18 cellular contexts compared by ENCODE assay signal in genomic region chr3:13610006-13610570, GRCh38.
DNase-seq lines count a peak whose midpoint lies in the region; ATAC-seq, FAIRE-seq and TF ChIP-seq lines count a peak whose summit lies in the region.
"Had no signal": no experiment of that assay in that cellular context is flagged by ENCODE, and none has a peak within 500 bp of the region (broad histone marks: within the 10 kb centered on the region; RNA-seq: fewer than 3 reads in every experiment).

No MANE protein-coding gene starts in this region.

- H3K79me2 ChIP-seq in H1 (ENCODE audit: control insufficient read depth in 1 of 2, insufficient read depth in 2 of 2, low read length in 2 of 2), result no peaks in the 10 kb centered on the region
- H3K79me2 ChIP-seq in osteoblast (ENCODE audit: insufficient read depth, low read length), result no peaks in the 10 kb centered on the region

- no peak overlapping the region for H3K4me3 Mint-ChIP-seq in activated naive CD4-positive, alpha-beta T cell treated with anti-CD3 and anti-CD28 coated beads, Interleukin-2, amount 50 U/mL, for 24 hours
- no peak overlapping the region for H3K4me3 Mint-ChIP-seq in activated CD4-positive, alpha-beta T cell treated with anti-CD3 and anti-CD28 coated beads, Interleukin-2, amount 10 ng/mL, durations not matched to agents 24 days and 14 days
- H3K4me3 Mint-ChIP-seq: CD14-positive monocyte, H9 had no signal

- no peak overlapping the region for H4K8ac ChIP-seq in H1 (ENCODE audit: extremely low read depth, insufficient read depth, low read length)

- H3K4me1 Mint-ChIP-seq in activated naive CD4-positive, alpha-beta T cell treated with anti-CD3 and anti-CD28 coated beads, Interleukin-2, amount 50 U/mL, for 24 hours, result no peaks in the 10 kb centered on the region
- H3K4me1 Mint-ChIP-seq in activated CD4-positive, alpha-beta T cell treated with anti-CD3 and anti-CD28 coated beads, Interleukin-2, amount 10 ng/mL, durations not matched to agents 24 days and 14 days, result no peaks in the 10 kb centered on the region
- H3K4me1 Mint-ChIP-seq: CD14-positive monocyte; CD4-positive, alpha-beta memory T cell; H9 had no signal

- H4K91ac ChIP-seq in H1 (replicated peaks; ENCODE audit: insufficient read length, low read length), result no peak overlapping the region

- no peak overlapping the region for H4K5ac ChIP-seq in H1 (ENCODE audit: insufficient read length, low read depth, low read length)

- H3K9ac ChIP-seq in H1 (replicated peaks in 1 of 4; ENCODE audit: extremely low read depth in 1 of 4, low read depth in 3 of 4, low read length in 3 of 4), result no peak overlapping the region
- H3K9ac ChIP-seq: BLaER1 had no signal

- no peaks in the 10 kb centered on the region for H3K36me3 Mint-ChIP-seq in activated naive CD4-positive, alpha-beta T cell treated with anti-CD3 and anti-CD28 coated beads, Interleukin-2, amount 50 U/mL, for 24 hours
- H3K36me3 Mint-ChIP-seq in activated naive CD4-positive, alpha-beta T cell treated with anti-CD3 and anti-CD28 coated beads, Interleukin-2, amount 50 U/mL, for 72 hours, result no peaks in the 10 kb centered on the region
- no peaks in the 10 kb centered on the region for H3K36me3 Mint-ChIP-seq in activated CD4-positive, alpha-beta T cell treated with anti-CD3 and anti-CD28 coated beads, Interleukin-2, amount 10 ng/mL, durations not matched to agents 24 days and 14 days (ENCODE audit: low read depth)
- H3K36me3 Mint-ChIP-seq: CD14-positive monocyte; CD4-positive, alpha-beta memory T cell had no signal

- POLR2A ChIA-PET in H1 (lab: Charles Lee; ENCODE audit: partially characterized antibody), result interaction anchor here (1.0 to 1.1 kb wide), 2 partner anchors 17 to 28 kb away, joined by 3 read pairs; no protein-coding TSS in a partner anchor

- H3K9me3 Mint-ChIP-seq in activated naive CD4-positive, alpha-beta T cell treated with anti-CD3 and anti-CD28 coated beads, Interleukin-2, amount 50 U/mL, for 24 hours, result no peaks in the 10 kb centered on the region
- H3K9me3 Mint-ChIP-seq in activated naive CD4-positive, alpha-beta T cell treated with anti-CD3 and anti-CD28 coated beads, Interleukin-2, amount 50 U/mL, for 72 hours, result peaks cover 0 to 6% of the 10 kb centered on the region in 2 donors
- peaks cover 7% of the 10 kb centered on the region for H3K9me3 Mint-ChIP-seq in activated CD4-positive, alpha-beta T cell treated with anti-CD3 and anti-CD28 coated beads, Interleukin-2, amount 10 ng/mL, durations not matched to agents 24 days and 14 days

- H3K27me3 ChIP-seq in H1 (replicated peaks in 1 of 4; ENCODE audit: control insufficient read depth in 3 of 4, extremely low read depth in 1 of 4, insufficient read depth in 3 of 4, low read length in 3 of 4) (no peaks in the 10 kb centered on the region), osteoblast (ENCODE audit: insufficient read depth, low read length) (no peaks in the 10 kb centered on the region), tibial nerve (no peaks in the 10 kb centered on the region)
- H3K27me3 ChIP-seq: BLaER1 had no signal

- WGBS in H1 (ENCODE audit: extremely low coverage in 1 of 2, insufficient coverage in 1 of 2, insufficient read length in 1 of 2, insufficient replicate concordance in 2 of 2, low coverage in 1 of 2, low lambda C conversion rate in 2 of 2, missing lambda C conversion rate in 1 of 2), 2 experiments, result 87% methylated on average over 7 of the region's 7 CpGs; no CpG with 5 or more reads in 1 of the 2 experiments
- WGBS in tibial nerve, 2 donors, result 88 to 91% methylated on average over 7 of the region's 7 CpGs

- no peak for TF ChIP-seq RAD21 in H1 (IDR thresholded peaks at IDR 0.05 in 1 of 2, conservative IDR thresholded peaks at IDR 0.05 in 1 of 2; ENCODE audit: low read depth in 2 of 2, low read length in 2 of 2)

- no peak for FAIRE-seq in H1 (lab: Jason Lieb, UNC)
- FAIRE-seq: HepG2 had no signal

- no peak overlapping the region for H2AK5ac ChIP-seq in H1 (ENCODE audit: low read depth, low read length)

- H3K4me3 ChIP-seq in H1 (ENCODE audit: extremely low read depth in 1 of 4, insufficient read depth in 2 of 4, low read depth in 3 of 4, low read length in 4 of 4) (no peak overlapping the region), osteoblast (ENCODE audit: insufficient read depth, low read length) (no peak overlapping the region), tibial nerve (no peak overlapping the region)
- H3K4me3 ChIP-seq: BLaER1 had no signal

- DNase-seq in activated naive CD4-positive, alpha-beta T cell treated with anti-CD3 and anti-CD28 coated beads, Interleukin-2, amount 50 U/mL, for 72 hours (ENCODE audit: low spot score in 2 of 2), result no peak
- DNase-seq in H1 (ENCODE audit: low read depth in 1 of 2, low spot score in 2 of 2) (no peak), osteoblast (ENCODE audit: insufficient read length, low spot score, missing footprints) (peak; percentile 36), NCI-H1436 treated with DMSO at 0.1 percent for 48 hours (lab: John Stamatoyannopoulos, UW) (no peak), tibial nerve (ENCODE audit: low spot score in 2 of 2) (no peak), KBM-7 (no peak)
- no peak for DNase-seq in activated CD4-positive, alpha-beta T cell treated with anti-CD3 and anti-CD28 coated beads, Interleukin-2, amount 10 ng/mL, durations not matched to agents 24 days and 14 days
- DNase-seq: 8988T; Calu3; CD4-positive, alpha-beta memory T cell; DMS79 treated with DMSO at 0.1 percent for 48 hours; GF-D8; GOT3; H9 had no signal

- TF ChIP-seq EP300 in H1 (IDR thresholded peaks at IDR 0.05; ENCODE audit: borderline replicate concordance in 1 of 2, low read depth in 2 of 2, low read length in 2 of 2), result no peak
- TF ChIP-seq EP300 in tibial nerve (IDR thresholded peaks at IDR 0.05), result no peak

- CTCF ChIA-PET in H1 (lab: Charles Lee; ENCODE audit: partially characterized antibody), result interaction anchor here (0.8 to 1.4 kb wide), 4 partner anchors 16 to 275 kb away, joined by 3 to 5 read pairs (median 3); no protein-coding TSS in a partner anchor

- no peak overlapping the region for H3K23ac ChIP-seq in H1 (ENCODE audit: insufficient read length)

- H2AFZ ChIP-seq in H1 (ENCODE audit: low read length) (no peak overlapping the region), osteoblast (ENCODE audit: low read length) (no peak overlapping the region)

- no peak overlapping the region for H3K14ac ChIP-seq in H1 (ENCODE audit: insufficient read length)

- in situ Hi-C loops in KBM-7 (cut with MboI; ENCODE audit: low pct_unique_long_range_greater_than_20kb, low sequenced_read_pairs), result no loop called here

- H3K4me2 ChIP-seq in H1 (ENCODE audit: insufficient read depth in 1 of 2, low read depth in 2 of 2, low read length in 2 of 2) (no peak overlapping the region), osteoblast (ENCODE audit: insufficient read depth, low read length) (no peak overlapping the region)
- H3K4me2 ChIP-seq: BLaER1 had no signal

- no peak overlapping the region for H2BK5ac ChIP-seq in H1 (ENCODE audit: low read depth, low read length)

- no peak overlapping the region for H2BK120ac ChIP-seq in H1 (replicated peaks; ENCODE audit: low read depth, low read length)

- no peak overlapping the region for H2BK15ac ChIP-seq in H1 (ENCODE audit: low read length)

- peaks cover 2% of the 10 kb centered on the region for H3K27me3 Mint-ChIP-seq in activated naive CD4-positive, alpha-beta T cell treated with anti-CD3 and anti-CD28 coated beads, Interleukin-2, amount 50 U/mL, for 24 hours
- peaks cover 3% of the 10 kb centered on the region for H3K27me3 Mint-ChIP-seq in activated CD4-positive, alpha-beta T cell treated with anti-CD3 and anti-CD28 coated beads, Interleukin-2, amount 10 ng/mL, durations not matched to agents 24 days and 14 days

- no peak overlapping the region for H2BK20ac ChIP-seq in H1 (ENCODE audit: low read length)

- H3K79me1 ChIP-seq in H1 (ENCODE audit: low read depth, low read length), result no peaks in the 10 kb centered on the region

- no peak overlapping the region for H3K56ac ChIP-seq in H1 (replicated peaks; ENCODE audit: insufficient read length, low read depth, low read length)

- peaks cover 8% of the 10 kb centered on the region; the same call in 1 of the 2 replicates for H3K23me2 ChIP-seq in H1 (ENCODE audit: low read depth, low read length)

- H3K27ac ChIP-seq in H1 (ENCODE audit: low read depth, low read length) (no peak overlapping the region), osteoblast (ENCODE audit: low read depth, low read length) (no peak overlapping the region), tibial nerve (no peak overlapping the region)
- H3K27ac ChIP-seq: BLaER1 had no signal

- H3K4me1 ChIP-seq in H1 (replicated peaks in 1 of 4; ENCODE audit: control insufficient read depth in 3 of 4, insufficient read depth in 4 of 4, low read length in 3 of 4) (no peaks in the 10 kb centered on the region), osteoblast (ENCODE audit: insufficient read depth, low read length) (no peaks in the 10 kb centered on the region), tibial nerve (no peaks in the 10 kb centered on the region)
- H3K4me1 ChIP-seq: BLaER1 had no signal

- TF ChIP-seq CTCF in H1 (IDR thresholded peaks at IDR 0.05; ENCODE audit: control extremely low read depth in 1 of 3, insufficient read depth in 1 of 3, low read depth in 1 of 3, low read length in 3 of 3) (no peak), osteoblast (IDR thresholded peaks at IDR 0.05; ENCODE audit: extremely low read depth, low read depth, low read length) (no peak), tibial nerve (IDR thresholded peaks at IDR 0.05) (no peak)

- intact Hi-C loops in activated CD4-positive, alpha-beta T cell treated with anti-CD3 and anti-CD28 coated beads, Interleukin-2, amount 10 ng/mL, durations not matched to agents 24 days and 14 days (cut with micrococcal nuclease), result no loop called here

- no peak overlapping the region for H2BK12ac ChIP-seq in H1 (ENCODE audit: low read depth, low read length)

- no peaks in the 10 kb centered on the region for H3K36me3 ChIP-seq in H1 (ENCODE audit: control insufficient read depth in 2 of 4, insufficient read depth in 4 of 4, low read length in 3 of 4)
- H3K36me3 ChIP-seq in osteoblast (ENCODE audit: insufficient read depth, low read length), result no peaks in the 10 kb centered on the region
- peaks cover 0 to 51% (median 0%) of the 10 kb centered on the region in 3 donors for H3K36me3 ChIP-seq in tibial nerve
- H3K36me3 ChIP-seq: BLaER1 had no signal

- H4K20me1 ChIP-seq in H1 (replicated peaks in 1 of 2; ENCODE audit: control insufficient read depth in 1 of 2, insufficient read depth in 2 of 2, low read length in 2 of 2), result peaks cover 3 to 4% of the 10 kb centered on the region in 2 experiments
- no peaks in the 10 kb centered on the region for H4K20me1 ChIP-seq in osteoblast (ENCODE audit: insufficient read depth, low read length)
- H4K20me1 ChIP-seq: BLaER1 had no signal

- no peak overlapping the region for H3K4ac ChIP-seq in H1 (replicated peaks; ENCODE audit: insufficient read length, low read depth, low read length)

- no peaks in the 10 kb centered on the region; a peak in 2 of 4 replicates for H3K9me3 ChIP-seq in H1 (ENCODE audit: insufficient read depth in 2 of 2, low read depth in 1 of 2, low read length in 1 of 2)
- H3K9me3 ChIP-seq in osteoblast (ENCODE audit: low read depth, low read length), result no peaks in the 10 kb centered on the region
- peaks cover 0 to 3% (median 0%) of the 10 kb centered on the region in 4 donors for H3K9me3 ChIP-seq in tibial nerve
- H3K9me3 ChIP-seq: BLaER1 had no signal

- TF ChIP-seq POLR2A in H1 (IDR thresholded peaks at IDR 0.05; ENCODE audit: control extremely low read depth in 1 of 2, low read depth in 2 of 2, low read length in 2 of 2), result no peak
- TF ChIP-seq POLR2A in tibial nerve (IDR thresholded peaks at IDR 0.05), result no peak

- ATAC-seq in activated naive CD4-positive, alpha-beta T cell treated with anti-CD3 and anti-CD28 coated beads, Interleukin-2, amount 50 U/mL, for 72 hours, result no peak
- ATAC-seq: HepG2 had no signal

- peak overlapping the region; percentile 52 for H3K27ac Mint-ChIP-seq in activated naive CD4-positive, alpha-beta T cell treated with anti-CD3 and anti-CD28 coated beads, Interleukin-2, amount 50 U/mL, for 24 hours
- peak overlapping the region in 1 of 2 donors; percentile 87 for H3K27ac Mint-ChIP-seq in activated naive CD4-positive, alpha-beta T cell treated with anti-CD3 and anti-CD28 coated beads, Interleukin-2, amount 50 U/mL, for 72 hours
- H3K27ac Mint-ChIP-seq in activated CD4-positive, alpha-beta T cell treated with anti-CD3 and anti-CD28 coated beads, Interleukin-2, amount 10 ng/mL, durations not matched to agents 24 days and 14 days, result no peak overlapping the region
- H3K27ac Mint-ChIP-seq: CD14-positive monocyte; CD4-positive, alpha-beta memory T cell; H9 had no signal

- no peak overlapping the region for H3K18ac ChIP-seq in H1 (ENCODE audit: extremely low read depth, low read length)
